ENCODE assay signal across 8 cellular contexts in genomic region chr14:64465208-64465821, GRCh38. TPM values are rescaled to one million over a fixed set of nuclear protein-coding genes. Genes with fewer than 3 reads are reported as not detected.
DNase-seq lines count a peak whose midpoint lies in the region; ATAC-seq and TF ChIP-seq lines count a peak whose summit lies in the region.

A gene with protein sequence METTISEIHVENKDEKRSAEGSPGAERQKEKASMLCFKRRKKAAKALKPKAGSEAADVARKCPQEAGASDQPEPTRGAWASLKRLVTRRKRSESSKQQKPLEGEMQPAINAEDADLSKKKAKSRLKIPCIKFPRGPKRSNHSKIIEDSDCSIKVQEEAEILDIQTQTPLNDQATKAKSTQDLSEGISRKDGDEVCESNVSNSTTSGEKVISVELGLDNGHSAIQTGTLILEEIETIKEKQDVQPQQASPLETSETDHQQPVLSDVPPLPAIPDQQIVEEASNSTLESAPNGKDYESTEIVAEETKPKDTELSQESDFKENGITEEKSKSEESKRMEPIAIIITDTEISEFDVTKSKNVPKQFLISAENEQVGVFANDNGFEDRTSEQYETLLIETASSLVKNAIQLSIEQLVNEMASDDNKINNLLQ (plus strand): TSS chr14:64465499. CDS start chr14:64468395, 2,896 bp downstream.

- H3K27ac Mint-ChIP-seq in natural killer cell treated with Interleukin-12 subunit alpha and Interleukin-12 subunit beta and Interleukin-15 and Interleukin-18, amount 100 ng/mL, for 72 hours: peak within 1 kb of the TSS; percentile 74 to 91

- no peaks in the 10 kb centered on the region for H3K9me3 Mint-ChIP-seq in natural killer cell treated with Interleukin-12 subunit alpha and Interleukin-12 subunit beta and Interleukin-15 and Interleukin-18, amount 100 ng/mL, for 72 hours

- TF ChIP-seq POLR2A in esophagus squamous epithelium (IDR thresholded peaks at IDR 0.05): peak in 1 of 4 donors; percentile 9

- H3K4me3 Mint-ChIP-seq in natural killer cell treated with Interleukin-12 subunit alpha and Interleukin-12 subunit beta and Interleukin-15 and Interleukin-18, amount 100 ng/mL, for 72 hours: peak within 1 kb of the TSS; percentile 92

- no peak for TF ChIP-seq CTCF in esophagus squamous epithelium (IDR thresholded peaks at IDR 0.05)

- H3K4me1 ChIP-seq in esophagus squamous epithelium: peaks cover 0 to 21% (median 9%) of the 10 kb centered on the region in 3 donors

- ATAC-seq in HG03045 (IDR thresholded peaks at IDR 0.05; ENCODE audit: unreplicated experiment): peak; percentile 65
- peak; percentile 88 to 91 for ATAC-seq in natural killer cell treated with Interleukin-12 subunit alpha and Interleukin-12 subunit beta and Interleukin-15 and Interleukin-18, amount 100 ng/mL, for 72 hours

- H3K9me3 ChIP-seq in esophagus squamous epithelium: no peaks in the 10 kb centered on the region

- H3K27ac ChIP-seq in esophagus squamous epithelium: peak within 1 kb of the TSS; percentile 15 to 79 (median 64)

- no peaks in the 10 kb centered on the region for H3K27me3 Mint-ChIP-seq in natural killer cell treated with Interleukin-12 subunit alpha and Interleukin-12 subunit beta and Interleukin-15 and Interleukin-18, amount 100 ng/mL, for 72 hours

- peak; percentile 17 for DNase-seq in NOMO-1 treated with DMSO at 0.1 percent for 48 hours (lab: John Stamatoyannopoulos, UW; ENCODE audit: unreplicated experiment)
- DNase-seq in NOMO-1 treated with dmso at 0.1 percent for 144 hours (lab: John Stamatoyannopoulos, UW; ENCODE audit: unreplicated experiment): no peak
- DNase-seq in NCI-H748 treated with DMSO at 0.1 percent for 48 hours (lab: John Stamatoyannopoulos, UW): peak; percentile 65
- DNase-seq in activated T-cell treated with anti-CD3 and anti-CD28 coated beads, Interleukin-2, amount 50 U/mL, for 1 hour: peak; percentile 72
- peak; percentile 5 for DNase-seq in esophagus squamous epithelium (lab: John Stamatoyannopoulos, UW)
- DNase-seq in natural killer cell treated with Interleukin-12 subunit alpha and Interleukin-12 subunit beta and Interleukin-15 and Interleukin-18, amount 100 ng/mL, for 72 hours (ENCODE audit: low spot score): peak; percentile 83
- peak; percentile 47 to 69 (median 60) for DNase-seq in stimulated activated naive CD4-positive, alpha-beta T cell (lab: John Stamatoyannopoulos, UW)

- WGBS in esophagus squamous epithelium, 2 donors: 0% methylated on average over 6 to 13 of the region's 71 CpGs

- peak within 1 kb of the TSS; percentile 38 to 85 (median 74) for H3K4me3 ChIP-seq in esophagus squamous epithelium

- intact Hi-C loops in esophagus squamous epithelium (cut with DNase I): no loop called here

- peaks cover 0 to 7% (median 0%) of the 10 kb centered on the region in 3 donors for H3K36me3 ChIP-seq in esophagus squamous epithelium

- H3K4me1 Mint-ChIP-seq in natural killer cell treated with Interleukin-12 subunit alpha and Interleukin-12 subunit beta and Interleukin-15 and Interleukin-18, amount 100 ng/mL, for 72 hours (ENCODE audit: low read depth in 2 of 2): peaks cover 24 to 42% of the 10 kb centered on the region in 2 donors

- no peaks in the 10 kb centered on the region for H3K27me3 ChIP-seq in esophagus squamous epithelium

- H3K36me3 Mint-ChIP-seq in natural killer cell treated with Interleukin-12 subunit alpha and Interleukin-12 subunit beta and Interleukin-15 and Interleukin-18, amount 100 ng/mL, for 72 hours: peaks cover 5% of the 10 kb centered on the region

RNA-seq across cellular contexts. Expression of the gene that starts here (rescaled TPM):
- total RNA-seq in esophagus squamous epithelium: under 1 TPM in 2 of 4 donors, not detected in 2; 0.04 to 0.38 TPM
- 1 to 10 TPM; 2.0 to 2.2 TPM for total RNA-seq in natural killer cell treated with Interleukin-12 subunit alpha and Interleukin-12 subunit beta and Interleukin-15 and Interleukin-18, amount 100 ng/mL, for 72 hours

Comparison
In these comparisons a context has a peak if more than half of its experiments do, and no peak if none do; other contexts are left out.
1. Peak in DNase-seq, H3K4me3 ChIP-seq and H3K27ac ChIP-seq in esophagus squamous epithelium; RNA of the gene not detected or under 1 TPM.